28 cellular contexts compared by ENCODE assay signal in genomic region chr2:161547130-161547529, GRCh38.
"Had no signal": no experiment of that assay in that cellular context is flagged by ENCODE, and none has a peak within 500 bp of the region (broad histone marks: within the 10 kb centered on the region; RNA-seq: fewer than 3 reads in every experiment).

No MANE protein-coding gene starts in this region.

- H3K27me3 ChIP-seq: colonic mucosa, esophagus squamous epithelium, gastrocnemius medialis, heart right ventricle, left lung had no signal

- DNase-seq: colonic mucosa; cortex of kidney; effector CD8-positive, alpha-beta T cell; effector memory CD8-positive, alpha-beta T cell; endodermal cell; erythroblast; esophagus squamous epithelium; foreskin fibroblast; foreskin melanocyte; gastrocnemius medialis; glutamatergic neuron; head of caudate nucleus; heart right ventricle; hippocampal formation; left cardiac atrium; left ventricle myocardium superior; lower lobe of right lung; mesenchymal stem cell; mucosa of descending colon; naive B cell had no signal

- H3K27ac ChIP-seq: colonic mucosa, epithelial cell of prostate, esophagus squamous epithelium, gastrocnemius medialis, heart right ventricle, left lung, lower lobe of right lung had no signal

- ATAC-seq: effector memory CD8-positive, alpha-beta T cell; esophagus mucosa; gastrocnemius medialis; heart right ventricle; left cardiac atrium; left lung; left ventricle myocardium superior; lower lobe of right lung; mucosa of descending colon had no signal

- H3K36me3 Mint-ChIP-seq: mesothelial cell of epicardium, naive B cell had no signal

- H3K36me3 ChIP-seq: colonic mucosa, esophagus squamous epithelium, gastrocnemius medialis, heart right ventricle, left lung, lower lobe of right lung had no signal

- H3K4me1 ChIP-seq: colonic mucosa, esophagus squamous epithelium, gastrocnemius medialis, heart right ventricle, left lung, lower lobe of right lung had no signal

- H3K9me3 ChIP-seq: colonic mucosa, esophagus squamous epithelium, gastrocnemius medialis, heart right ventricle, left lung, lower lobe of right lung, mucosa of descending colon had no signal

- FAIRE-seq: endometrium, islet of Langerhans, keratinocyte had no signal

- H3K4me3 Mint-ChIP-seq: dendritic cell treated with granulocyte-macrophage colony-stimulating factor and Interleukin-4, amounts not matched to agents 40 ng/mL and 50 ng/mL, for 4 days; effector memory CD8-positive, alpha-beta T cell; endodermal cell; mesothelial cell of epicardium; naive B cell had no signal

- H3K9me3 Mint-ChIP-seq: dendritic cell treated with granulocyte-macrophage colony-stimulating factor and Interleukin-4, amounts not matched to agents 40 ng/mL and 50 ng/mL, for 4 days; effector memory CD8-positive, alpha-beta T cell; endodermal cell; mesothelial cell of epicardium had no signal

- H3K27ac Mint-ChIP-seq: dendritic cell treated with granulocyte-macrophage colony-stimulating factor and Interleukin-4, amounts not matched to agents 40 ng/mL and 50 ng/mL, for 4 days; effector memory CD8-positive, alpha-beta T cell; endodermal cell; mesothelial cell of epicardium; naive B cell had no signal

- H3K4me1 Mint-ChIP-seq: endodermal cell, mesothelial cell of epicardium, naive B cell had no signal

- H3K4me3 ChIP-seq: colonic mucosa, esophagus squamous epithelium, gastrocnemius medialis, heart right ventricle, left lung, lower lobe of right lung, mucosa of descending colon had no signal
